In the genomic region with DNA sequence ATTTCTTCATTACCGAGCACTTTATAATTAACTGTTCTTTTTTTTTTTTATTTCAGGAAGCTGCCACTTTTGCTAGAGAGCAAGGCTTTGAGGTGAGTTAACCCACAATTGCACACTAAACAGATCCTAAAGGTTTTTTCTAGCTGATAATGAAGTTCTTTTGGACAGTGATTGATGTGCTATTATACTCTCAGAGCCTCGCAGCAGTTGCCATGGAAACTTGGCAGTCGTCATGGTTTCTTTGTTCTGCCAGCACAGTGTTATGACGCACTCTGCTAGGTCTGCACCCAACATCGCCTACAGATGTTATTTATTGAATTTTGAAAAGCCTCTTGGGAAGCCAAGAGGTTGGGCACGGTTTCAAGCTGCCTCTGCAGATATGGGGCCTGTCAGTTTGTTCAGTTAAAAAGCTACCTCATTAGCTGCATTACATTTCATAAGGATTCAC, we compare ENCODE assay signal across 1 cellular context.
TF ChIP-seq lines count a peak whose summit lies in the region.

No MANE protein-coding gene starts in this region.

TF ChIP-seq in K562, 482 proteins besides CTCF, POLR2A, EP300 and RAD21 (continued from another document):
- TF ChIP-seq MYC (IDR thresholded peaks at IDR 0.05; ENCODE audit: low read depth, low read length) (no peak), MYC (CRISPR knock-in tag; IDR thresholded peaks at IDR 0.05; ENCODE audit: borderline replicate concordance, low read depth) (no peak), FOXJ2 (tag; IDR thresholded peaks at IDR 0.05) (peak; percentile 96), MYBL2 (IDR thresholded peaks at IDR 0.05; ENCODE audit: low read depth) (peak; percentile 62), MYBL2 (CRISPR knock-in tag; IDR thresholded peaks at IDR 0.05; ENCODE audit: borderline replicate concordance) (no peak), NFE2L1 (tag; IDR thresholded peaks at IDR 0.05; ENCODE audit: borderline replicate concordance, low read depth) (0 out of 2 replicates have a peak, but pooled peaks have one; percentile 10), XRCC5 (IDR thresholded peaks at IDR 0.05; ENCODE audit: low read depth, low read length) (0 out of 2 replicates have a peak, but pooled peaks have one; percentile 27), BMI1 (IDR thresholded peaks at IDR 0.05; ENCODE audit: low read length) (peak; percentile 89), ATF1 (CRISPR knock-in tag; IDR thresholded peaks at IDR 0.05) (no peak), ATF1 (tag; IDR thresholded peaks at IDR 0.05) (peak; percentile 61), SIX5 (IDR thresholded peaks at IDR 0.05; ENCODE audit: borderline replicate concordance in 1 of 2, insufficient read depth in 1 of 2, low read depth in 1 of 2, low read length in 2 of 2) (0 out of 4 replicates have a peak, but pooled peaks of 1 of the 2 experiments have one; percentile 8), MEIS2 (IDR thresholded peaks at IDR 0.05; ENCODE audit: partially characterized antibody) (peak; percentile 97), ZNF224 (CRISPR knock-in tag; IDR thresholded peaks at IDR 0.05) (no peak), NRF1 (conservative IDR thresholded peaks at IDR 0.05 in 1 of 2, IDR thresholded peaks at IDR 0.05 in 1 of 2) (no peak), NR3C1 (CRISPR knock-in tag; IDR thresholded peaks at IDR 0.05) (no peak), SAP30 (IDR thresholded peaks at IDR 0.05; ENCODE audit: borderline replicate concordance, insufficient read depth, low read depth, low read length, poor library complexity, severe bottlenecking) (no peak), SNIP1 (IDR thresholded peaks at IDR 0.05; ENCODE audit: low read depth) (no peak), ZNF41 (CRISPR knock-in tag; conservative IDR thresholded peaks at IDR 0.05) (no peak), SOX6 (IDR thresholded peaks at IDR 0.05) (peak; percentile 95), ZBTB8A (IDR thresholded peaks at IDR 0.05; ENCODE audit: partially characterized antibody) (no peak)
- TF ChIP-seq, protein P1, sequence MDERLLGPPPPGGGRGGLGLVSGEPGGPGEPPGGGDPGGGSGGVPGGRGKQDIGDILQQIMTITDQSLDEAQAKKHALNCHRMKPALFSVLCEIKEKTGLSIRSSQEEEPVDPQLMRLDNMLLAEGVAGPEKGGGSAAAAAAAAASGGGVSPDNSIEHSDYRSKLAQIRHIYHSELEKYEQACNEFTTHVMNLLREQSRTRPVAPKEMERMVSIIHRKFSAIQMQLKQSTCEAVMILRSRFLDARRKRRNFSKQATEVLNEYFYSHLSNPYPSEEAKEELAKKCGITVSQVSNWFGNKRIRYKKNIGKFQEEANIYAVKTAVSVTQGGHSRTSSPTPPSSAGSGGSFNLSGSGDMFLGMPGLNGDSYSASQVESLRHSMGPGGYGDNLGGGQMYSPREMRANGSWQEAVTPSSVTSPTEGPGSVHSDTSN (CRISPR knock-in tag; IDR thresholded peaks at IDR 0.05; ENCODE audit: low read depth) = no peak
- TF ChIP-seq, protein P1 (tag; conservative IDR thresholded peaks at IDR 0.05; ENCODE audit: low read depth) = peak; percentile 99
- TF ChIP-seq, protein P2, sequence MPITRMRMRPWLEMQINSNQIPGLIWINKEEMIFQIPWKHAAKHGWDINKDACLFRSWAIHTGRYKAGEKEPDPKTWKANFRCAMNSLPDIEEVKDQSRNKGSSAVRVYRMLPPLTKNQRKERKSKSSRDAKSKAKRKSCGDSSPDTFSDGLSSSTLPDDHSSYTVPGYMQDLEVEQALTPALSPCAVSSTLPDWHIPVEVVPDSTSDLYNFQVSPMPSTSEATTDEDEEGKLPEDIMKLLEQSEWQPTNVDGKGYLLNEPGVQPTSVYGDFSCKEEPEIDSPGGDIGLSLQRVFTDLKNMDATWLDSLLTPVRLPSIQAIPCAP (CRISPR knock-in tag; IDR thresholded peaks at IDR 0.05; ENCODE audit: borderline replicate concordance) = no peak
- TF ChIP-seq, protein P3, sequence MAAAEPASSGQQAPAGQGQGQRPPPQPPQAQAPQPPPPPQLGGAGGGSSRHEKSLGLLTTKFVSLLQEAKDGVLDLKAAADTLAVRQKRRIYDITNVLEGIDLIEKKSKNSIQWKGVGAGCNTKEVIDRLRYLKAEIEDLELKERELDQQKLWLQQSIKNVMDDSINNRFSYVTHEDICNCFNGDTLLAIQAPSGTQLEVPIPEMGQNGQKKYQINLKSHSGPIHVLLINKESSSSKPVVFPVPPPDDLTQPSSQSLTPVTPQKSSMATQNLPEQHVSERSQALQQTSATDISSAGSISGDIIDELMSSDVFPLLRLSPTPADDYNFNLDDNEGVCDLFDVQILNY (CRISPR knock-in tag; IDR thresholded peaks at IDR 0.05) = no peak
- TF ChIP-seq, protein P4, sequence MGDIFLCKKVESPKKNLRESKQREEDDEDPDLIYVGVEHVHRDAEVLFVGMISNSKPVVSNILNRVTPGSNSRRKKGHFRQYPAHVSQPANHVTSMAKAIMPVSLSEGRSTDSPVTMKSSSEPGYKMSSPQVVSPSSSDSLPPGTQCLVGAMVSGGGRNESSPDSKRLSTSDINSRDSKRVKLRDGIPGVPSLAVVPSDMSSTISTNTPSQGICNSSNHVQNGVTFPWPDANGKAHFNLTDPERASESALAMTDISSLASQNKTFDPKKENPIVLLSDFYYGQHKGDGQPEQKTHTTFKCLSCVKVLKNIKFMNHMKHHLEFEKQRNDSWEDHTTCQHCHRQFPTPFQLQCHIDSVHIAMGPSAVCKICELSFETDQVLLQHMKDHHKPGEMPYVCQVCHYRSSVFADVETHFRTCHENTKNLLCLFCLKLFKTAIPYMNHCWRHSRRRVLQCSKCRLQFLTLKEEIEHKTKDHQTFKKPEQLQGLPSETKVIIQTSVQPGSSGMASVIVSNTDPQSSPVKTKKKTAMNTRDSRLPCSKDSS (IDR thresholded peaks at IDR 0.05; ENCODE audit: low read depth, partially characterized antibody) = no peak
- TF ChIP-seq, protein P5, sequence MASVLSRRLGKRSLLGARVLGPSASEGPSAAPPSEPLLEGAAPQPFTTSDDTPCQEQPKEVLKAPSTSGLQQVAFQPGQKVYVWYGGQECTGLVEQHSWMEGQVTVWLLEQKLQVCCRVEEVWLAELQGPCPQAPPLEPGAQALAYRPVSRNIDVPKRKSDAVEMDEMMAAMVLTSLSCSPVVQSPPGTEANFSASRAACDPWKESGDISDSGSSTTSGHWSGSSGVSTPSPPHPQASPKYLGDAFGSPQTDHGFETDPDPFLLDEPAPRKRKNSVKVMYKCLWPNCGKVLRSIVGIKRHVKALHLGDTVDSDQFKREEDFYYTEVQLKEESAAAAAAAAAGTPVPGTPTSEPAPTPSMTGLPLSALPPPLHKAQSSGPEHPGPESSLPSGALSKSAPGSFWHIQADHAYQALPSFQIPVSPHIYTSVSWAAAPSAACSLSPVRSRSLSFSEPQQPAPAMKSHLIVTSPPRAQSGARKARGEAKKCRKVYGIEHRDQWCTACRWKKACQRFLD (CRISPR knock-in tag; IDR thresholded peaks at IDR 0.05) = peak; percentile 63; the same call in 1 of the 2 replicates
- TF ChIP-seq, protein P6, sequence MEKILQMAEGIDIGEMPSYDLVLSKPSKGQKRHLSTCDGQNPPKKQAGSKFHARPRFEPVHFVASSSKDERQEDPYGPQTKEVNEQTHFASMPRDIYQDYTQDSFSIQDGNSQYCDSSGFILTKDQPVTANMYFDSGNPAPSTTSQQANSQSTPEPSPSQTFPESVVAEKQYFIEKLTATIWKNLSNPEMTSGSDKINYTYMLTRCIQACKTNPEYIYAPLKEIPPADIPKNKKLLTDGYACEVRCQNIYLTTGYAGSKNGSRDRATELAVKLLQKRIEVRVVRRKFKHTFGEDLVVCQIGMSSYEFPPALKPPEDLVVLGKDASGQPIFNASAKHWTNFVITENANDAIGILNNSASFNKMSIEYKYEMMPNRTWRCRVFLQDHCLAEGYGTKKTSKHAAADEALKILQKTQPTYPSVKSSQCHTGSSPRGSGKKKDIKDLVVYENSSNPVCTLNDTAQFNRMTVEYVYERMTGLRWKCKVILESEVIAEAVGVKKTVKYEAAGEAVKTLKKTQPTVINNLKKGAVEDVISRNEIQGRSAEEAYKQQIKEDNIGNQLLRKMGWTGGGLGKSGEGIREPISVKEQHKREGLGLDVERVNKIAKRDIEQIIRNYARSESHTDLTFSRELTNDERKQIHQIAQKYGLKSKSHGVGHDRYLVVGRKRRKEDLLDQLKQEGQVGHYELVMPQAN (IDR thresholded peaks at IDR 0.05; ENCODE audit: borderline replicate concordance) = no peak
